Comparison of ENCODE assay signal across 8 cellular contexts in the genomic region with DNA sequence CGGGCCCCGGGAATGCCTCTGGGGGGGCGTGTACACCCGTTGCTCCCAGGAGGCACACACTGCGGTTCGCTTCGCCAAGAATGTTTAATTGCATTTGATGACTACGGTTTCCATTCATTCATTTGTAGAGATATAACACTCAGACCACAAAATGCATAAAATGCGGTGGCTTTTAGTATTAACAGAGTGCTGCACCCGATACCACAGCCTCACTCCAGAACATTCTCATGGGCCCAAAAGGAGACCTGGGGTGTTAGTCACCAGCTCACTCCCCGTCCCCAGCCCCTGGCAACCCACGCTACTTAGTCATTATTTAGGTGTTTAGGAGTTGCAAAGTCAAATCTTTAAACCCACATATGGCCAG. TPM values are rescaled to one million over a fixed set of nuclear protein-coding genes. Genes with fewer than 3 reads are reported as not detected.
DNase-seq lines count a peak whose midpoint lies in the region; ATAC-seq and TF ChIP-seq lines count a peak whose summit lies in the region.

No MANE protein-coding gene starts in this region.

- in situ Hi-C loops in GM13976 (cut with MboI; ENCODE audit: low sequenced_read_pairs, unreplicated experiment), result no loop called here

- no peak for ATAC-seq in activated B cell treated with CpG ODN at 0.5 μM for 24 hours (ENCODE audit: low read depth)
- ATAC-seq in GM19397 (IDR thresholded peaks at IDR 0.05; ENCODE audit: unreplicated experiment), result no peak

- CTCF ChIA-PET in activated B cell treated with CpG ODN at 0.5 μM for 24 hours (lab: Charles Lee), result no interaction called here

- H3K27ac ChIP-seq in cingulate gyrus (ENCODE audit: low read depth, low read length), result peak overlapping the region; percentile 69

- H3K4me3 Mint-ChIP-seq in activated B cell treated with CpG ODN at 0.5 μM for 24 hours, result peak overlapping the region; percentile 24

- DNase-seq in activated B cell treated with CpG ODN at 0.5 μM for 24 hours (no peak), GM13976 (ENCODE audit: low spot score) (no peak), NCI-H1417 (lab: John Stamatoyannopoulos, UW) (no peak), NCI-H748 (lab: John Stamatoyannopoulos, UW; ENCODE audit: unreplicated experiment) (no peak)
- DNase-seq in stimulated activated CD4-positive, alpha-beta T cell treated with anti-CD3 and anti-CD28 coated beads, Interleukin-2, amount 100 ng/mL, for 48 hours, result peak; percentile 64 to 65

- no peak overlapping the region for H3K27ac Mint-ChIP-seq in activated B cell treated with CpG ODN at 0.5 μM for 24 hours

- TF ChIP-seq CTCF in GM12875 (IDR thresholded peaks at IDR 0.05; ENCODE audit: borderline replicate concordance, insufficient read depth, low read depth, low read length) (no peak), activated B cell treated with CpG ODN at 0.5 μM for 24 hours (IDR thresholded peaks at IDR 0.05) (no peak), GM13976 (IDR thresholded peaks at IDR 0.05; ENCODE audit: borderline replicate concordance, control extremely low read depth, extremely low read depth, insufficient read depth, missing control alignments) (no peak)

- POLR2A ChIA-PET in activated B cell treated with CpG ODN at 0.5 μM for 24 hours (lab: Charles Lee), result interaction anchor here (0.7 to 0.9 kb wide), 2 partner anchors 31 to 49 kb away, joined by 3 read pairs; no protein-coding TSS in a partner anchor

- peak overlapping the region; percentile 52 for H3K4me3 ChIP-seq in GM12875 (ENCODE audit: low read depth, low read length)

- no peaks in the 10 kb centered on the region for H3K9me3 Mint-ChIP-seq in activated B cell treated with CpG ODN at 0.5 μM for 24 hours

- peaks cover 3% of the 10 kb centered on the region for H3K27me3 Mint-ChIP-seq in activated B cell treated with CpG ODN at 0.5 μM for 24 hours

- peaks cover 16% of the 10 kb centered on the region for H3K4me1 Mint-ChIP-seq in activated B cell treated with CpG ODN at 0.5 μM for 24 hours

- no peaks in the 10 kb centered on the region for H3K36me3 Mint-ChIP-seq in activated B cell treated with CpG ODN at 0.5 μM for 24 hours (ENCODE audit: low read depth)

- intact Hi-C loops in activated B cell treated with CpG ODN at 0.5 μM for 24 hours (cut with micrococcal nuclease), result loop anchor here (2.0 to 10.0 kb wide), 2 partner anchors 21 to 53 kb away; a partner anchor contains a TSS

RNA-seq across cellular contexts. Expression of a gene that starts 21.8 kb away (rescaled TPM):
- total RNA-seq in activated B cell treated with CpG ODN at 0.5 μM for 24 hours, result 0.13 and 0.17 TPM in 2 replicates

RNA-seq across cellular contexts. Expression of a gene that starts 21.8 kb away (rescaled TPM):
- total RNA-seq in activated B cell treated with CpG ODN at 0.5 μM for 24 hours, result 54.7 and 58.2 TPM in 2 replicates

RNA-seq across cellular contexts. Expression of a gene that starts 28.2 kb away (rescaled TPM):
- 0.64 and 0.73 TPM in 2 replicates for total RNA-seq in activated B cell treated with CpG ODN at 0.5 μM for 24 hours

RNA-seq across cellular contexts. Expression of a gene that starts 39.1 kb away (rescaled TPM):
- 150 and 152 TPM in 2 replicates for total RNA-seq in activated B cell treated with CpG ODN at 0.5 μM for 24 hours

RNA-seq across cellular contexts. Expression of a gene that starts 51.5 kb away (rescaled TPM):
- total RNA-seq in activated B cell treated with CpG ODN at 0.5 μM for 24 hours, result 75.9 and 82.7 TPM in 2 replicates

Comparison
In these comparisons a context has a peak if more than half of its experiments do, and no peak if none do; other contexts are left out.
1. DNase-seq: peak in stimulated activated CD4-positive, alpha-beta T cell treated with anti-CD3 and anti-CD28 coated beads, Interleukin-2, amount 100 ng/mL, for 48 hours (2 of 2); none in activated B cell treated with CpG ODN at 0.5 μM for 24 hours (single experiment), GM13976 (single experiment), NCI-H1417 (0 of 3) and NCI-H748 (single experiment).